11 cellular contexts compared by ENCODE assay signal in genomic region chr15:27532358-27532757, GRCh38.
"Had no signal": no experiment of that assay in that cellular context is flagged by ENCODE, and none has a peak within 500 bp of the region (broad histone marks: within the 10 kb centered on the region; RNA-seq: fewer than 3 reads in every experiment).

No MANE protein-coding gene starts in this region.

- H2AFZ ChIP-seq: GM23248, GM23338 had no signal

- H3K4me2 ChIP-seq: GM23338 had no signal

- H3K4me3 ChIP-seq: GM23248, GM23338, HAP-1 had no signal

- H3K9ac ChIP-seq: GM23248 had no signal

- DNase-seq: GM23248, GOT3, H7, H9, HCEC 1CT, HFFc6 had no signal

- H3K4me1 ChIP-seq: HAP-1 had no signal

- FAIRE-seq: H1, H54 had no signal

- ATAC-seq: GM23338, HCT116 had no signal

- H3K27ac ChIP-seq: GM23248 had no signal

- H3K36me3 ChIP-seq: HAP-1 had no signal

- H3K9me3 ChIP-seq: HAP-1 had no signal
